ENCODE assay signal across 13 cellular contexts in genomic region chr3:156630081-156630772, GRCh38. TPM values are rescaled to one million over a fixed set of nuclear protein-coding genes. Genes with fewer than 3 reads are reported as not detected.
A peak's percentile ranks its signal among the peaks of the same experiment; 100 is the strongest.
DNase-seq lines count a peak whose midpoint lies in the region; ATAC-seq and TF ChIP-seq lines count a peak whose summit lies in the region.
"Had no signal": no experiment of that assay in that cellular context is flagged by ENCODE, and none has a peak within 500 bp of the region (broad histone marks: within the 10 kb centered on the region; RNA-seq: fewer than 3 reads in every experiment).

No MANE protein-coding gene starts in this region.

- in situ Hi-C loops in HAP-1 (cut with MboI; ENCODE audit: low sequenced_read_pairs): no loop called here

- H3K79me2 ChIP-seq in HCT116 (ENCODE audit: insufficient read depth, low read length): no peaks in the 10 kb centered on the region

- H3K27me3 ChIP-seq in HCT116 (ENCODE audit: insufficient read depth, low read length): no peaks in the 10 kb centered on the region
- H3K27me3 ChIP-seq in body of pancreas: no peaks in the 10 kb centered on the region
- H3K27me3 ChIP-seq in HAP-1 (ENCODE audit: low read depth): no peaks in the 10 kb centered on the region
- H3K27me3 ChIP-seq: cardiac muscle cell had no signal

- DNase-seq in HCT116 (ENCODE audit: low read depth, low spot score) (peak; percentile 36), NCI-H2081 (lab: John Stamatoyannopoulos, UW) (peak; percentile 43 to 71), body of pancreas (no peak), renal cortical epithelial cell (ENCODE audit: low read depth) (peak; percentile 83), NOMO-1 treated with dmso at 0.1 percent for 144 hours (lab: John Stamatoyannopoulos, UW; ENCODE audit: unreplicated experiment) (no peak), activated gamma-delta T cell (lab: John Stamatoyannopoulos, UW) (no peak), HAP-1 (ENCODE audit: low spot score in 2 of 2) (no peak)
- DNase-seq: activated T-cell treated with anti-CD3 and anti-CD28 coated beads for 4 hours, COR-L47, nucleus accumbens, RPMI8226 had no signal

- H3K9ac ChIP-seq in HCT116 (ENCODE audit: low read length): no peak overlapping the region

- intact Hi-C loops in HCT116 (cut with micrococcal nuclease) (no loop called here), body of pancreas (cut with DNase I) (no loop called here)

- CTCF ChIA-PET in HCT116 (lab: Charles Lee): no interaction called here

- RAD21 ChIA-PET in HCT116 (lab: Charles Lee; ENCODE audit: low non-redundant PET in 1 of 2, low total read pairs in 2 of 2, uncharacterized antibody in 2 of 2, unreplicated experiment in 2 of 2): interaction anchor here in 1 of 2 experiments (0.6 kb wide), 1 partner anchor 194 kb away, joined by 4 read pairs; no protein-coding TSS in a partner anchor

- H3K27ac ChIP-seq in HCT116 (ENCODE audit: low read depth, low read length) (no peak overlapping the region), body of pancreas (peak overlapping the region in 3 of 4 donors; percentile 4 to 8 (median 6))
- H3K27ac ChIP-seq: cardiac muscle cell, VCaP had no signal

- peak overlapping the region; percentile 57 for H3K4me2 ChIP-seq in HCT116 (ENCODE audit: low read length)

- BruUV-seq in HCT116 (replicated peaks; lab: Mats Ljungman, UMichigan): no TSS peak

- no peaks in the 10 kb centered on the region for H3K9me2 ChIP-seq in HCT116 (ENCODE audit: insufficient read depth)

- no peak for TF ChIP-seq RAD21 in HCT116 (IDR thresholded peaks at IDR 0.05; ENCODE audit: low read depth)

- no peak for TF ChIP-seq CTCF in HCT116 (IDR thresholded peaks at IDR 0.05 in 2 of 3, conservative IDR thresholded peaks at IDR 0.05 in 1 of 3; ENCODE audit: borderline replicate concordance in 1 of 3, insufficient read depth in 1 of 3, low read depth in 2 of 3, low read length in 2 of 3)
- TF ChIP-seq CTCF in body of pancreas (IDR thresholded peaks at IDR 0.05): no peak

- H3K4me1 ChIP-seq in HCT116 (ENCODE audit: control insufficient read depth in 1 of 2, insufficient read depth in 2 of 2, low read length in 2 of 2) (peaks cover 24 to 50% of the 10 kb centered on the region in 2 experiments), body of pancreas (peaks cover 35% of the 10 kb centered on the region), HAP-1 (no peaks in the 10 kb centered on the region; the same call in none of the 2 replicates)

- peak overlapping the region; percentile 19 for H2AFZ ChIP-seq in HCT116 (ENCODE audit: low read depth, low read length, poor library complexity, severe bottlenecking)

- H4K20me1 ChIP-seq in HCT116 (ENCODE audit: insufficient read depth): no peaks in the 10 kb centered on the region

- no peak overlapping the region for H3K4me3 ChIP-seq in HCT116 (replicated peaks in 1 of 2; ENCODE audit: low read depth in 1 of 2, low read length in 2 of 2)
- no peak overlapping the region for H3K4me3 ChIP-seq in body of pancreas
- H3K4me3 ChIP-seq in HAP-1: no peak overlapping the region
- H3K4me3 ChIP-seq: cardiac muscle cell had no signal

- ATAC-seq in HCT116 (peak; percentile 86), body of pancreas (no peak)

- H3K9me3 ChIP-seq in HCT116 (ENCODE audit: control insufficient read depth in 1 of 2, insufficient read depth in 1 of 2, low read depth in 1 of 2, low read length in 2 of 2) (no peaks in the 10 kb centered on the region), body of pancreas (peaks cover 0 to 3% (median 0%) of the 10 kb centered on the region in 3 donors), HAP-1 (no peaks in the 10 kb centered on the region)

- POLR2A ChIA-PET in HCT116 (lab: Charles Lee): no interaction called here

- TF ChIP-seq POLR2A in HCT116 (IDR thresholded peaks at IDR 0.05; ENCODE audit: borderline replicate concordance, extremely low read depth, insufficient read depth, insufficient read length) (no peak), body of pancreas (IDR thresholded peaks at IDR 0.05) (no peak)

- H3K36me3 ChIP-seq in HCT116 (ENCODE audit: control insufficient read depth in 1 of 2, insufficient read depth in 2 of 2, low read length in 2 of 2) (no peaks in the 10 kb centered on the region), body of pancreas (replicated peaks in 1 of 2; ENCODE audit: insufficient read depth in 1 of 2, low read depth in 2 of 2) (no peaks in the 10 kb centered on the region), HAP-1 (replicated peaks) (no peaks in the 10 kb centered on the region)
- H3K36me3 ChIP-seq: cardiac muscle cell had no signal

TF ChIP-seq in HCT116, 20 proteins besides CTCF, POLR2A, EP300 and RAD21:
- TF ChIP-seq ZNF274 (IDR thresholded peaks at IDR 0.05; ENCODE audit: low read depth, low read length) (no peak), JUND (IDR thresholded peaks at IDR 0.05) (peak; percentile 38; the same call in 1 of the 2 replicates), SIN3A (IDR thresholded peaks at IDR 0.05; ENCODE audit: low read depth) (no peak), POLR2AphosphoS5 (IDR thresholded peaks at IDR 0.05; ENCODE audit: low read depth, low read length) (no peak), REST (IDR thresholded peaks at IDR 0.05; ENCODE audit: low read depth) (no peak), SP1 (IDR thresholded peaks at IDR 0.05; ENCODE audit: low read depth) (peak; percentile 43; the same call in 1 of the 2 replicates), FOSL1 (IDR thresholded peaks at IDR 0.05; ENCODE audit: low read depth) (peak; percentile 59), CEBPB (IDR thresholded peaks at IDR 0.05; ENCODE audit: low read depth) (no peak), EGR1 (IDR thresholded peaks at IDR 0.05; ENCODE audit: low read depth) (no peak), CBX3 (IDR thresholded peaks at IDR 0.05; ENCODE audit: low read depth) (peak; percentile 30; the same call in 1 of the 2 replicates)

RNA-seq across cellular contexts. Expression of gene TIPARP, which starts 44.2 kb away (rescaled TPM):
- 51.3 TPM for total RNA-seq in HCT116 (2021; ENCODE audit: unreplicated experiment)
- polyA plus RNA-seq in HCT116 (2012): 12.4 and 14.9 TPM in 2 replicates
- 10 to 100 TPM; 12.5 to 13.2 TPM for total RNA-seq in body of pancreas
- total RNA-seq in renal cortical epithelial cell: 70.8 and 90.6 TPM in 2 replicates

Comparison
In these comparisons a context has a peak if more than half of its experiments do, and no peak if none do; other contexts are left out.
1. DNase-seq: peak in HCT116 (single experiment), NCI-H2081 (2 of 2) and renal cortical epithelial cell (single experiment); none in body of pancreas (0 of 4), NOMO-1 treated with dmso at 0.1 percent for 144 hours (single experiment), activated gamma-delta T cell (single experiment) and HAP-1 (0 of 2).